In genomic region chr22:31399211-31400022, GRCh38 we compare ENCODE assay signal across 1 cellular context.
A peak's percentile ranks its signal among the peaks of the same experiment; 100 is the strongest.
TF ChIP-seq lines count a peak whose summit lies in the region.

TSS of gene DRG1 (plus strand) at chr22:31399604. CDS start at chr22:31399684, 80 bp downstream.

TF ChIP-seq in HEK293, 187 proteins besides CTCF, POLR2A, EP300 and RAD21 (continued from another document and continues in another):
- no peak for TF ChIP-seq ZNF398 (tag by site-specific recombination; IDR thresholded peaks at IDR 0.05)
- TF ChIP-seq ZNF626 (tag by site-specific recombination; IDR thresholded peaks at IDR 0.05) = no peak
- TF ChIP-seq BCL11B (tag by site-specific recombination; IDR thresholded peaks at IDR 0.05; ENCODE audit: low read depth) = peak; percentile 57; the same call in 1 of the 2 replicates
- peak; percentile 77 for TF ChIP-seq SP7 (tag by site-specific recombination; IDR thresholded peaks at IDR 0.05)
- no peak for TF ChIP-seq ZNF138 (tag by site-specific recombination; IDR thresholded peaks at IDR 0.05; ENCODE audit: borderline replicate concordance)
- TF ChIP-seq ZBTB10 (tag by site-specific recombination; IDR thresholded peaks at IDR 0.05) = no peak
- no peak for TF ChIP-seq ZNF510 (tag by site-specific recombination; IDR thresholded peaks at IDR 0.05; ENCODE audit: insufficient replicate concordance)
- TF ChIP-seq ZNF394 (tag by site-specific recombination; IDR thresholded peaks at IDR 0.05; ENCODE audit: borderline replicate concordance) = peak; percentile 38; the same call in 1 of the 2 replicates
- no peak for TF ChIP-seq ZNF280C (tag by site-specific recombination; IDR thresholded peaks at IDR 0.05)
- no peak for TF ChIP-seq ZNF157 (tag by site-specific recombination; IDR thresholded peaks at IDR 0.05)
- peak; percentile 96 for TF ChIP-seq ZXDB (tag by site-specific recombination; IDR thresholded peaks at IDR 0.05)
- no peak for TF ChIP-seq ZNF707 (tag by site-specific recombination; IDR thresholded peaks at IDR 0.05)
- no peak for TF ChIP-seq ZBTB7A (tag by site-specific recombination; IDR thresholded peaks at IDR 0.05; ENCODE audit: low read depth)
- peak; percentile 36; the same call in 1 of the 2 replicates for TF ChIP-seq ZNF366 (tag by site-specific recombination; conservative IDR thresholded peaks at IDR 0.05)
- no peak for TF ChIP-seq RBAK (tag by site-specific recombination; IDR thresholded peaks at IDR 0.05)
- TF ChIP-seq PRDM4 (tag by site-specific recombination; IDR thresholded peaks at IDR 0.05) = 0 out of 2 replicates have a peak, but pooled peaks have one; percentile 8
- no peak; the same call in none of the 2 replicates for TF ChIP-seq ZBTB48 (tag by site-specific recombination; IDR thresholded peaks at IDR 0.05)
- TF ChIP-seq ZNF169 (tag by site-specific recombination; IDR thresholded peaks at IDR 0.05) = no peak
- TF ChIP-seq ZNF175 (tag by site-specific recombination; IDR thresholded peaks at IDR 0.05) = no peak
- peak; percentile 38 for TF ChIP-seq ZSCAN30 (tag by site-specific recombination; IDR thresholded peaks at IDR 0.05)
- no peak for TF ChIP-seq AEBP2 (tag by site-specific recombination; IDR thresholded peaks at IDR 0.05; ENCODE audit: borderline replicate concordance)
- TF ChIP-seq ZBTB49 (tag by site-specific recombination; IDR thresholded peaks at IDR 0.05; ENCODE audit: low read depth) = no peak
- no peak for TF ChIP-seq ZNF558 (tag by site-specific recombination; IDR thresholded peaks at IDR 0.05)
- peak; percentile 3; the same call in 1 of the 2 replicates for TF ChIP-seq ZNF664 (tag by site-specific recombination; IDR thresholded peaks at IDR 0.05)
- TF ChIP-seq WT1 (tag by site-specific recombination; IDR thresholded peaks at IDR 0.05) = no peak
- TF ChIP-seq BCL6B (tag by site-specific recombination; IDR thresholded peaks at IDR 0.05) = no peak
- peak; percentile 77 for TF ChIP-seq KLF1 (tag by site-specific recombination; IDR thresholded peaks at IDR 0.05)
- peak; percentile 87 for TF ChIP-seq KLF9 (tag by site-specific recombination; IDR thresholded peaks at IDR 0.05; ENCODE audit: low read depth)
- no peak for TF ChIP-seq ZNF211 (tag by site-specific recombination; IDR thresholded peaks at IDR 0.05; ENCODE audit: low read depth)
- no peak for TF ChIP-seq ZFP41 (tag by site-specific recombination; IDR thresholded peaks at IDR 0.05; ENCODE audit: borderline replicate concordance)
- no peak for TF ChIP-seq ZNF580 (tag by site-specific recombination; IDR thresholded peaks at IDR 0.05)
- TF ChIP-seq ZNF423 (tag by site-specific recombination; IDR thresholded peaks at IDR 0.05) = no peak
- TF ChIP-seq ZNF585B (tag by site-specific recombination; IDR thresholded peaks at IDR 0.05) = 0 out of 2 replicates have a peak, but pooled peaks have one; percentile 14
- TF ChIP-seq ZNF513 (tag by site-specific recombination; IDR thresholded peaks at IDR 0.05) = no peak
- peak; percentile 75 for TF ChIP-seq ZFHX2 (tag by site-specific recombination; conservative IDR thresholded peaks at IDR 0.05)
- no peak for TF ChIP-seq MYNN (tag by site-specific recombination; IDR thresholded peaks at IDR 0.05; ENCODE audit: borderline replicate concordance)
- TF ChIP-seq ZNF830 (tag by site-specific recombination; IDR thresholded peaks at IDR 0.05; ENCODE audit: low read depth) = no peak
- TF ChIP-seq ZNF292 (tag by site-specific recombination; IDR thresholded peaks at IDR 0.05; ENCODE audit: borderline replicate concordance, low read depth) = no peak
- 0 out of 2 replicates have a peak, but pooled peaks have one; percentile 51 for TF ChIP-seq HOXC10 (CRISPR knock-in tag; IDR thresholded peaks at IDR 0.05)
- 0 out of 2 replicates have a peak, but pooled peaks have one; percentile 15 for TF ChIP-seq ZNF843 (tag by site-specific recombination; IDR thresholded peaks at IDR 0.05)
- peak; percentile 79; the same call in 1 of the 2 replicates for TF ChIP-seq HIC1 (tag by site-specific recombination; IDR thresholded peaks at IDR 0.05)
- no peak; the same call in 1 of the 2 replicates for TF ChIP-seq ZBTB21 (tag by site-specific recombination; IDR thresholded peaks at IDR 0.05)
- TF ChIP-seq ZNF324 (tag by site-specific recombination; IDR thresholded peaks at IDR 0.05) = peak; percentile 87; the same call in 1 of the 2 replicates
- TF ChIP-seq ZNF202 (tag by site-specific recombination; IDR thresholded peaks at IDR 0.05; ENCODE audit: borderline replicate concordance) = no peak
